In the genomic region with DNA sequence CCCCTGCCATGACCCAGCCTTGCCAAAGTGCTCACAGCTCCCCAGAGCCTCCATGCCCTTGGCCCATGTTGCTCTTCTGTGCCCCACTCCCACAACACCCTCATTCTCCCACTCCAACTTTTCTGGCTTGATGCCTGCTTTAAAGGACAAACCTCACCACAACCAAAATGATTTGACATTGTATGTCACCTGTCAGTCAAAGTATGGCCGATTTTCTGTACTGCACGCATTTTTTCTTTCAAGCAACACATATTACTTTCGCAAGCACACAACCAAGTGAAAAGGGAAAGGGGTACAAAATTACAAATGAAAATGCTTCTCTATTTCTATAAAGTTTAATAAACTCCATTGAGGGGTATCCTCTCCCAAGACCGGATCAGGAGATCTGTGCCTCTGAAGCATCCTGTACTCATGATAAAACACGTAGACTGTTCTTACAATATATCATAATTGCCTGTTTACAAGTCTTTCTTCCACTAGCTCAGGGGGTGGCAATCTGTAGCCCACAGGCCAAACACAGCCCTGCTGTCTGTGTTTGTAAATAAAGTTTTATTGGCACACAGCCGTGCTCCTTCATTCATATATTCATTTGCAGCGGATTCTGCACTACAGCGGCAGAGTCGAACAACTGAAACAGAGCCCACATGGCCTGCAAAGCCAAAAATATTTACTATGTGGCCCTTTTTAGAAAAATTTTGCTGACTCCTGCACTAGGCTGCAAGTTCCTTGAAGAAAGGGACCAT, we compare ENCODE assay signal across 19 cellular contexts.
"Had no signal": no experiment of that assay in that cellular context is flagged by ENCODE, and none has a peak within 500 bp of the region (broad histone marks: within the 10 kb centered on the region; RNA-seq: fewer than 3 reads in every experiment).

No MANE protein-coding gene starts in this region.

- H3K9me3 Mint-ChIP-seq: activated CD4-positive, alpha-beta T cell treated with anti-CD3 and anti-CD28 coated beads, Interleukin-2, amount 10 ng/mL, durations not matched to agents 24 days and 14 days; dendritic cell treated with granulocyte-macrophage colony-stimulating factor and Interleukin-4, amounts not matched to agents 40 ng/mL and 50 ng/mL, for 4 days; naive thymus-derived CD4-positive, alpha-beta T cell; stimulated activated effector memory CD8-positive, alpha-beta T cell treated with anti-CD3 and anti-CD28 coated beads, Interleukin-12 subunit alpha, Interleukin-12 subunit beta, amount 100 ng/mL, for 72 hours; T-helper 2 cell treated with Interferon-gamma antibody and Interleukin-4, amounts not matched to agents 5 μg/mL and 100 μg/mL, for 36 hours had no signal

- H3K27me3 Mint-ChIP-seq: activated naive CD8-positive, alpha-beta T cell had no signal

- H3K27ac ChIP-seq: body of pancreas, thoracic aorta had no signal

- H3K27me3 ChIP-seq: body of pancreas had no signal

- DNase-seq: activated CD4-positive, alpha-beta T cell treated with anti-CD3 and anti-CD28 coated beads, Interleukin-2, amount 10 ng/mL, durations not matched to agents 24 days and 14 days; activated CD4-positive, CD25-positive, alpha-beta regulatory T cell; activated CD8-positive, alpha-beta memory T cell treated with anti-CD3 and anti-CD28 coated beads, Interleukin-2, amount 50 U/mL, for 4 hours; activated CD8-positive, alpha-beta T cell treated with anti-CD3 and anti-CD28 coated beads, Interleukin-2, amount 10 ng/mL, durations not matched to agents 7 days and 5 days; activated gamma-delta T cell treated with Interleukin-2 at 50 U/mL for 16 hours; amniotic stem cell; body of pancreas; effector memory CD4-positive, alpha-beta T cell; foreskin melanocyte; mucosa of descending colon; naive thymus-derived CD4-positive, alpha-beta T cell; nucleus accumbens; posterior cingulate gyrus; retina had no signal

- H3K27ac Mint-ChIP-seq: activated CD4-positive, alpha-beta T cell treated with anti-CD3 and anti-CD28 coated beads, Interleukin-2, amount 10 ng/mL, durations not matched to agents 24 days and 14 days; activated CD8-positive, alpha-beta T cell treated with anti-CD3 and anti-CD28 coated beads, Interleukin-2, amount 10 ng/mL, durations not matched to agents 7 days and 5 days; activated naive CD8-positive, alpha-beta T cell; dendritic cell treated with granulocyte-macrophage colony-stimulating factor and Interleukin-4, amounts not matched to agents 40 ng/mL and 50 ng/mL, for 4 days; naive thymus-derived CD4-positive, alpha-beta T cell; stimulated activated effector memory CD8-positive, alpha-beta T cell treated with anti-CD3 and anti-CD28 coated beads, Interleukin-12 subunit alpha, Interleukin-12 subunit beta, amount 100 ng/mL, for 72 hours; T-helper 2 cell treated with Interferon-gamma antibody and Interleukin-4, amounts not matched to agents 5 μg/mL and 100 μg/mL, for 36 hours had no signal

- H3K4me1 Mint-ChIP-seq: activated CD4-positive, alpha-beta T cell treated with anti-CD3 and anti-CD28 coated beads, Interleukin-2, amount 10 ng/mL, durations not matched to agents 24 days and 14 days; stimulated activated effector memory CD8-positive, alpha-beta T cell treated with anti-CD3 and anti-CD28 coated beads, Interleukin-12 subunit alpha, Interleukin-12 subunit beta, amount 100 ng/mL, for 72 hours had no signal

- ATAC-seq: activated CD8-positive, alpha-beta T cell treated with anti-CD3 and anti-CD28 coated beads, Interleukin-2, amount 10 ng/mL, durations not matched to agents 7 days and 5 days; body of pancreas; mucosa of descending colon; naive thymus-derived CD4-positive, alpha-beta T cell; stimulated activated effector memory CD8-positive, alpha-beta T cell treated with anti-CD3 and anti-CD28 coated beads, Interleukin-12 subunit alpha, Interleukin-12 subunit beta, amount 100 ng/mL, for 72 hours had no signal

- H3K4me3 Mint-ChIP-seq: activated CD4-positive, alpha-beta T cell treated with anti-CD3 and anti-CD28 coated beads, Interleukin-2, amount 10 ng/mL, durations not matched to agents 24 days and 14 days; activated CD8-positive, alpha-beta T cell treated with anti-CD3 and anti-CD28 coated beads, Interleukin-2, amount 10 ng/mL, durations not matched to agents 7 days and 5 days; activated naive CD8-positive, alpha-beta T cell; dendritic cell treated with granulocyte-macrophage colony-stimulating factor and Interleukin-4, amounts not matched to agents 40 ng/mL and 50 ng/mL, for 4 days; naive thymus-derived CD4-positive, alpha-beta T cell; stimulated activated effector memory CD8-positive, alpha-beta T cell treated with anti-CD3 and anti-CD28 coated beads, Interleukin-12 subunit alpha, Interleukin-12 subunit beta, amount 100 ng/mL, for 72 hours; T-helper 2 cell treated with Interferon-gamma antibody and Interleukin-4, amounts not matched to agents 5 μg/mL and 100 μg/mL, for 36 hours had no signal

- H3K9me3 ChIP-seq: body of pancreas, mucosa of descending colon, thoracic aorta had no signal

- H3K4me3 ChIP-seq: body of pancreas, mucosa of descending colon, thoracic aorta had no signal

- H3K36me3 ChIP-seq: thoracic aorta had no signal

- H3K36me3 Mint-ChIP-seq: activated naive CD8-positive, alpha-beta T cell; stimulated activated effector memory CD8-positive, alpha-beta T cell treated with anti-CD3 and anti-CD28 coated beads, Interleukin-12 subunit alpha, Interleukin-12 subunit beta, amount 100 ng/mL, for 72 hours had no signal
